ENCODE assay signal across 9 cellular contexts in genomic region chr3:60490992-60491391, GRCh38.
"Had no signal": no experiment of that assay in that cellular context is flagged by ENCODE, and none has a peak within 500 bp of the region (broad histone marks: within the 10 kb centered on the region; RNA-seq: fewer than 3 reads in every experiment).

No MANE protein-coding gene starts in this region.

- FAIRE-seq: H1, H54, HepG2 had no signal

- H2AFZ ChIP-seq: GM23338 had no signal

- H3K4me3 Mint-ChIP-seq: GM23338, HFFc6, IgD-negative memory B cell had no signal

- H3K36me3 ChIP-seq: HAP-1 had no signal

- H3K4me1 Mint-ChIP-seq: GM23338, IgD-negative memory B cell had no signal

- H3K9me3 Mint-ChIP-seq: GM23338, HFFc6 had no signal

- H3K36me3 Mint-ChIP-seq: IgD-negative memory B cell had no signal

- H3K27me3 Mint-ChIP-seq: IgD-negative memory B cell had no signal

- H3K27ac ChIP-seq: HL-60 had no signal

- ATAC-seq: GM23338, HCT116, HepG2 had no signal

- H3K27ac Mint-ChIP-seq: GM23338, HFFc6, IgD-negative memory B cell had no signal

- DNase-seq: HFFc6 had no signal

- H3K9me3 ChIP-seq: HAP-1 had no signal

- H3K4me2 ChIP-seq: GM23338 had no signal

- H3K4me3 ChIP-seq: GM23338, HAP-1 had no signal
